ENCODE assay signal across 7 cellular contexts in genomic region chr11:45859661-45860140, GRCh38. TPM values are rescaled to one million over a fixed set of nuclear protein-coding genes. Genes with fewer than 3 reads are reported as not detected.
DNase-seq lines count a peak whose midpoint lies in the region; ATAC-seq and TF ChIP-seq lines count a peak whose summit lies in the region.

No MANE protein-coding gene starts in this region.

- peak overlapping the region in 1 of 2 donors; percentile 30 for H3K9ac ChIP-seq in colonic mucosa (ENCODE audit: low read depth in 2 of 2, low read length in 2 of 2)

- no peaks in the 10 kb centered on the region for H3K27me3 ChIP-seq in colonic mucosa
- no peaks in the 10 kb centered on the region for H3K27me3 ChIP-seq in thyroid gland

- peak; percentile 94 for DNase-seq in NCI-H2029 (lab: John Stamatoyannopoulos, UW)
- DNase-seq in colonic mucosa, result peak; percentile 92
- DNase-seq in lower leg skin (ENCODE audit: low spot score in 2 of 2), result peak; percentile 90 to 98
- peak; percentile 97 for DNase-seq in thyroid gland
- DNase-seq in NOMO-1 (lab: John Stamatoyannopoulos, UW; ENCODE audit: unreplicated experiment in 2 of 2), result no peak
- DNase-seq in activated CD4-positive, alpha-beta T cell treated with anti-CD3 and anti-CD28 coated beads, Interleukin-2, amount 50 U/mL, for 48 hours, result no peak

- H3K36me3 ChIP-seq in colonic mucosa (peaks cover 11% of the 10 kb centered on the region), thyroid gland (peaks cover 39 to 40% of the 10 kb centered on the region in 2 donors)

- no peak for TF ChIP-seq POLR2A in lower leg skin (IDR thresholded peaks at IDR 0.05)
- TF ChIP-seq POLR2A in thyroid gland (IDR thresholded peaks at IDR 0.05), result peak in 1 of 2 donors; percentile 68

- no peak for ATAC-seq in HG03045 (IDR thresholded peaks at IDR 0.05; ENCODE audit: unreplicated experiment)

- H3K27ac ChIP-seq in colonic mucosa (peak overlapping the region; percentile 49), thyroid gland (peak overlapping the region; percentile 87 to 96 (median 89))

- no peak overlapping the region for H3K4me3 ChIP-seq in colonic mucosa
- no peak overlapping the region for H3K4me3 ChIP-seq in lower leg skin (ENCODE audit: low read depth, poor library complexity, severe bottlenecking)
- H3K4me3 ChIP-seq in thyroid gland (replicated peaks in 1 of 3), result no peak overlapping the region

- 12 to 19% methylated on average over 12 of the region's 12 CpGs for whole genome bisulfite sequencing in lower leg skin, 2 donors
- WGBS in thyroid gland, 2 donors, result 7 to 19% methylated on average over 6 to 12 of the region's 12 CpGs

- H3K4me1 ChIP-seq in colonic mucosa (peaks cover 6% of the 10 kb centered on the region), thyroid gland (peaks cover 58 to 61% of the 10 kb centered on the region in 2 donors)

- no peak for TF ChIP-seq CTCF in colonic mucosa (IDR thresholded peaks at IDR 0.05)
- TF ChIP-seq CTCF in lower leg skin (IDR thresholded peaks at IDR 0.05), result no peak
- TF ChIP-seq CTCF in thyroid gland (IDR thresholded peaks at IDR 0.05), result no peak

- no peaks in the 10 kb centered on the region for H3K9me3 ChIP-seq in colonic mucosa
- H3K9me3 ChIP-seq in thyroid gland, result no peaks in the 10 kb centered on the region

- intact Hi-C loops in colonic mucosa (cut with DNase I) (no loop called here), lower leg skin (cut with DNase I; ENCODE audit: low total_unique reads) (no loop called here), thyroid gland (cut with DNase I) (no loop called here)

RNA-seq across cellular contexts. Expression of gene CRY2, which starts 12.4 kb away (rescaled TPM):
- total RNA-seq in colonic mucosa, result 10 to 100 TPM; 18.5 to 30.2 TPM
- 10 to 100 TPM; 59.6 to 92.1 (median 70.1) TPM for total RNA-seq in lower leg skin
- 100 to 1,000 TPM in 1 of 4 donors, 10 to 100 TPM in 3; 49.5 to 117 (median 57.8) TPM for total RNA-seq in thyroid gland

RNA-seq across cellular contexts. Expression of gene MAPK8IP1, which starts 25.8 kb away (rescaled TPM):
- 1 to 10 TPM; 2.4 to 3.6 TPM for total RNA-seq in colonic mucosa
- 1 to 10 TPM; 4.6 to 6.5 (median 5.4) TPM for total RNA-seq in lower leg skin
- 10 to 100 TPM in 3 of 4 donors, 1 to 10 TPM in 1; 9.5 to 25.1 (median 17.4) TPM for total RNA-seq in thyroid gland

RNA-seq across cellular contexts. Expression of gene FREY1, which starts 47.4 kb away (rescaled TPM):
- 1 to 10 TPM in 1 of 2 donors, not detected in 1; 1.1 TPM for total RNA-seq in colonic mucosa
- total RNA-seq in lower leg skin, result 1 to 10 TPM in 1 of 4 donors, under 1 TPM in 1, not detected in 2; 0.91 to 2.3 TPM
- 1 to 10 TPM in 2 of 4 donors, not detected in 2; 1.8 to 2.6 TPM for total RNA-seq in thyroid gland

RNA-seq across cellular contexts. Expression of gene SLC35C1, which starts 54.8 kb away (rescaled TPM):
- total RNA-seq in colonic mucosa (10 to 100 TPM; 37.5 to 45.2 TPM), lower leg skin (10 to 100 TPM in 1 of 4 donors, 1 to 10 TPM in 3; 3.8 to 12.1 (median 7.0) TPM), thyroid gland (10 to 100 TPM; 11.2 to 15.8 (median 14.0) TPM)

RNA-seq across cellular contexts. Expression of gene PEX16, which starts 58.0 kb away (rescaled TPM):
- total RNA-seq in colonic mucosa (10 to 100 TPM; 30.0 to 44.9 TPM), lower leg skin (10 to 100 TPM; 36.7 to 52.8 (median 41.2) TPM), thyroid gland (10 to 100 TPM; 28.5 to 41.2 (median 29.5) TPM)

Comparison
In these comparisons a context has a peak if more than half of its experiments do, and no peak if none do; other contexts are left out.
1. DNase-seq: peak in NCI-H2029 (single experiment), colonic mucosa (single experiment), lower leg skin (2 of 2) and thyroid gland (2 of 2); none in NOMO-1 (0 of 2) and activated CD4-positive, alpha-beta T cell treated with anti-CD3 and anti-CD28 coated beads, Interleukin-2, amount 50 U/mL, for 48 hours (0 of 2).